In the genomic region with DNA sequence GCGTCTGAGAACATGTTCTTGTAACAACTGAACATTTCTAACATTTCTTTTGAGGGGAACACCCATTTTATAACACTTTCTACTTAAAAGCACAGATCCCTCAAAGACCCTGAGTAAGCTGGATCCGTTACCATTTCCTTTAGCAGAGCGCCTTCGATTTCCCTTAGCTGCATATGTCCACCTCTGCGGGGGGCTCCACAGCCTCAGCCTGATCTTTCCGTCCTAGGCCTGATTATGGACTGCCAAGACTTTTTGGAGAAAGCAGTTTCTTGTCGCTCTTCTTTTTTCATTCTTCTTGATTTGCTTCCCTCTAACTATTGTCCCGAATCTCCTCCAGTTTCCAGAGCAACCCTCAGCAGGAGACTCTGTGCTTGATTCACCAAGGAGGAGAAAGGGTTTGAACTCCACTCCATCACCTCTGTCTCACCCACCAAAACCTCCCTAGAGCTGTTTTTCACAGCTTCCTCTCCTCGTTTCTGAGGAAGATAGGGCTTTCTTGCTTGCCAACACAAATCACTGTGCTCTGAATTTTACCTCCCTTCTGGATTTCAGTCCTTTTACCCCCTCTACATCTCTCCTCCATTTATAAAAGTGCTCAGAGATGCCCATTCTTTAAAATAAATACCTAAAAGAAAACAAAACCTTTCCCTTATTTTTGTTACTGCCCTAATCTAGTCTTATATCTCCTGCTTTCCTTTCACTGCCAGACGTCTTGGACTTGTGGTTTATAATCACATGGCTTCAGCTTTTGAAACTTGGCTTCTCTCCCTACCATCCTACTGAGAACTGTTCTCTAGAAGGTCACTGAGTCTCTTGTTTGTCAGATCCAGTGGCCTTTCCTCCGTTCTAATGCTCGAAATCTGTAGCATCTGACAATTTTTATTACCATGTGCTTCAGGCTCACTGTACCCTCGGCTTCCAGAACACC, we compare ENCODE assay signal across 1 cellular context.
TF ChIP-seq lines count a peak whose summit lies in the region.

No MANE protein-coding gene starts in this region.

TF ChIP-seq in K562, 482 proteins besides CTCF, POLR2A, EP300 and RAD21 (continued from another document and continues in another):
- TF ChIP-seq, protein P1, sequence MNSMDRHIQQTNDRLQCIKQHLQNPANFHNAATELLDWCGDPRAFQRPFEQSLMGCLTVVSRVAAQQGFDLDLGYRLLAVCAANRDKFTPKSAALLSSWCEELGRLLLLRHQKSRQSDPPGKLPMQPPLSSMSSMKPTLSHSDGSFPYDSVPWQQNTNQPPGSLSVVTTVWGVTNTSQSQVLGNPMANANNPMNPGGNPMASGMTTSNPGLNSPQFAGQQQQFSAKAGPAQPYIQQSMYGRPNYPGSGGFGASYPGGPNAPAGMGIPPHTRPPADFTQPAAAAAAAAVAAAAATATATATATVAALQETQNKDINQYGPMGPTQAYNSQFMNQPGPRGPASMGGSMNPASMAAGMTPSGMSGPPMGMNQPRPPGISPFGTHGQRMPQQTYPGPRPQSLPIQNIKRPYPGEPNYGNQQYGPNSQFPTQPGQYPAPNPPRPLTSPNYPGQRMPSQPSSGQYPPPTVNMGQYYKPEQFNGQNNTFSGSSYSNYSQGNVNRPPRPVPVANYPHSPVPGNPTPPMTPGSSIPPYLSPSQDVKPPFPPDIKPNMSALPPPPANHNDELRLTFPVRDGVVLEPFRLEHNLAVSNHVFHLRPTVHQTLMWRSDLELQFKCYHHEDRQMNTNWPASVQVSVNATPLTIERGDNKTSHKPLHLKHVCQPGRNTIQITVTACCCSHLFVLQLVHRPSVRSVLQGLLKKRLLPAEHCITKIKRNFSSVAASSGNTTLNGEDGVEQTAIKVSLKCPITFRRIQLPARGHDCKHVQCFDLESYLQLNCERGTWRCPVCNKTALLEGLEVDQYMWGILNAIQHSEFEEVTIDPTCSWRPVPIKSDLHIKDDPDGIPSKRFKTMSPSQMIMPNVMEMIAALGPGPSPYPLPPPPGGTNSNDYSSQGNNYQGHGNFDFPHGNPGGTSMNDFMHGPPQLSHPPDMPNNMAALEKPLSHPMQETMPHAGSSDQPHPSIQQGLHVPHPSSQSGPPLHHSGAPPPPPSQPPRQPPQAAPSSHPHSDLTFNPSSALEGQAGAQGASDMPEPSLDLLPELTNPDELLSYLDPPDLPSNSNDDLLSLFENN (IDR thresholded peaks at IDR 0.05; ENCODE audit: low read depth in 2 of 2, low read length in 2 of 2) = no peak
- TF ChIP-seq ELF2 (CRISPR knock-in tag; IDR thresholded peaks at IDR 0.05) (no peak), EHMT2 (IDR thresholded peaks at IDR 0.05) (no peak), DPF2 (IDR thresholded peaks at IDR 0.05) (peak; percentile 65), ZKSCAN8 (CRISPR knock-in tag; IDR thresholded peaks at IDR 0.05) (no peak), PML (IDR thresholded peaks at IDR 0.05; ENCODE audit: low read length) (peak; percentile 23; the same call in 1 of the 2 replicates), MAFG (tag; conservative IDR thresholded peaks at IDR 0.05) (no peak), NR2C1 (IDR thresholded peaks at IDR 0.05) (no peak), NR2C1 (tag; IDR thresholded peaks at IDR 0.05) (no peak), GTF2E2 (tag; IDR thresholded peaks at IDR 0.05) (no peak), HOXB6 (CRISPR knock-in tag; IDR thresholded peaks at IDR 0.05; ENCODE audit: borderline replicate concordance) (no peak), PRMT5 (CRISPR knock-in tag; IDR thresholded peaks at IDR 0.05) (no peak), ZC3H11A (IDR thresholded peaks at IDR 0.05; ENCODE audit: low read depth, low read length) (no peak), PHF20 (IDR thresholded peaks at IDR 0.05; ENCODE audit: partially characterized antibody) (no peak), NFIC (IDR thresholded peaks at IDR 0.05) (peak; percentile 67), CTBP1 (IDR thresholded peaks at IDR 0.05; ENCODE audit: borderline replicate concordance) (0 out of 2 replicates have a peak, but pooled peaks have one; percentile 21), ZNF134 (CRISPR knock-in tag; conservative IDR thresholded peaks at IDR 0.05) (no peak), RUNX1 (IDR thresholded peaks at IDR 0.05; ENCODE audit: low read depth) (no peak), LARP7 (IDR thresholded peaks at IDR 0.05) (no peak), ZC3H8 (IDR thresholded peaks at IDR 0.05) (no peak), SRSF7 (optimal IDR thresholded peaks at IDR 0.05; ENCODE audit: low read depth, low read length) (no peak), ZNF583 (CRISPR knock-in tag; IDR thresholded peaks at IDR 0.05) (no peak), SNIP1 (IDR thresholded peaks at IDR 0.05; ENCODE audit: low read depth) (no peak), U2AF2 (optimal IDR thresholded peaks at IDR 0.05; ENCODE audit: low read depth, low read length) (no peak), ZNF239 (CRISPR knock-in tag; IDR thresholded peaks at IDR 0.05) (no peak), ZNF175 (CRISPR knock-in tag; IDR thresholded peaks at IDR 0.05; ENCODE audit: low read depth) (no peak), TEAD4 (IDR thresholded peaks at IDR 0.05; ENCODE audit: low read length) (peak; percentile 73), TEAD4 (CRISPR knock-in tag; IDR thresholded peaks at IDR 0.05; ENCODE audit: borderline replicate concordance) (no peak), ELF4 (CRISPR knock-in tag; IDR thresholded peaks at IDR 0.05) (no peak), BRD9 (IDR thresholded peaks at IDR 0.05; ENCODE audit: low read depth, partially characterized antibody) (no peak), DMBX1 (CRISPR knock-in tag; IDR thresholded peaks at IDR 0.05; ENCODE audit: borderline replicate concordance) (no peak), CBFA2T2 (conservative IDR thresholded peaks at IDR 0.05) (peak; percentile 42), ZNF282 (CRISPR knock-in tag; IDR thresholded peaks at IDR 0.05) (no peak), CHD1 (IDR thresholded peaks at IDR 0.05; ENCODE audit: low read length) (no peak), HDAC3 (IDR thresholded peaks at IDR 0.05; ENCODE audit: borderline replicate concordance, partially characterized antibody) (no peak), PYGO2 (tag; IDR thresholded peaks at IDR 0.05) (no peak), FOXA1 (IDR thresholded peaks at IDR 0.05; ENCODE audit: borderline replicate concordance) (no peak), MTA2 (IDR thresholded peaks at IDR 0.05; ENCODE audit: low read depth) (peak; percentile 20; the same call in 1 of the 2 replicates), CEBPG (CRISPR knock-in tag; IDR thresholded peaks at IDR 0.05) (no peak), CEBPG (tag; conservative IDR thresholded peaks at IDR 0.05 in 1 of 2, IDR thresholded peaks at IDR 0.05 in 1 of 2) (no peak), ADNP (tag; IDR thresholded peaks at IDR 0.05) (no peak), GATAD2B (IDR thresholded peaks at IDR 0.05; ENCODE audit: borderline replicate concordance) (no peak), TBP (optimal IDR thresholded peaks at IDR 0.05; ENCODE audit: low read depth, low read length) (no peak), ZBED1 (IDR thresholded peaks at IDR 0.05) (no peak), RB1 (IDR thresholded peaks at IDR 0.05; ENCODE audit: low read depth) (no peak), SMARCC2 (IDR thresholded peaks at IDR 0.05; ENCODE audit: low read depth) (no peak), EWSR1 (IDR thresholded peaks at IDR 0.05; ENCODE audit: borderline replicate concordance, low read depth, partially characterized antibody) (no peak), ESRRA (IDR thresholded peaks at IDR 0.05; ENCODE audit: borderline replicate concordance, low read depth) (peak; percentile 38; the same call in 1 of the 2 replicates), ZNF766 (CRISPR knock-in tag; conservative IDR thresholded peaks at IDR 0.05) (no peak), TCF3 (CRISPR knock-in tag; IDR thresholded peaks at IDR 0.05) (no peak), NBN (IDR thresholded peaks at IDR 0.05; ENCODE audit: low read depth) (0 out of 2 replicates have a peak, but pooled peaks have one; percentile 17), CBX1 (IDR thresholded peaks at IDR 0.05; ENCODE audit: low read depth) (no peak)
- TF ChIP-seq, protein P2, sequence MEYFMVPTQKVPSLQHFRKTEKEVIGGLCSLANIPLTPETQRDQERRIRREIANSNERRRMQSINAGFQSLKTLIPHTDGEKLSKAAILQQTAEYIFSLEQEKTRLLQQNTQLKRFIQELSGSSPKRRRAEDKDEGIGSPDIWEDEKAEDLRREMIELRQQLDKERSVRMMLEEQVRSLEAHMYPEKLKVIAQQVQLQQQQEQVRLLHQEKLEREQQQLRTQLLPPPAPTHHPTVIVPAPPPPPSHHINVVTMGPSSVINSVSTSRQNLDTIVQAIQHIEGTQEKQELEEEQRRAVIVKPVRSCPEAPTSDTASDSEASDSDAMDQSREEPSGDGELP (CRISPR knock-in tag; IDR thresholded peaks at IDR 0.05; ENCODE audit: borderline replicate concordance) = no peak
- TF ChIP-seq, protein P3, sequence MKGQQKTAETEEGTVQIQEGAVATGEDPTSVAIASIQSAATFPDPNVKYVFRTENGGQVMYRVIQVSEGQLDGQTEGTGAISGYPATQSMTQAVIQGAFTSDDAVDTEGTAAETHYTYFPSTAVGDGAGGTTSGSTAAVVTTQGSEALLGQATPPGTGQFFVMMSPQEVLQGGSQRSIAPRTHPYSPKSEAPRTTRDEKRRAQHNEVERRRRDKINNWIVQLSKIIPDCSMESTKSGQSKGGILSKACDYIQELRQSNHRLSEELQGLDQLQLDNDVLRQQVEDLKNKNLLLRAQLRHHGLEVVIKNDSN (CRISPR knock-in tag; IDR thresholded peaks at IDR 0.05) = no peak
- TF ChIP-seq, protein P4, sequence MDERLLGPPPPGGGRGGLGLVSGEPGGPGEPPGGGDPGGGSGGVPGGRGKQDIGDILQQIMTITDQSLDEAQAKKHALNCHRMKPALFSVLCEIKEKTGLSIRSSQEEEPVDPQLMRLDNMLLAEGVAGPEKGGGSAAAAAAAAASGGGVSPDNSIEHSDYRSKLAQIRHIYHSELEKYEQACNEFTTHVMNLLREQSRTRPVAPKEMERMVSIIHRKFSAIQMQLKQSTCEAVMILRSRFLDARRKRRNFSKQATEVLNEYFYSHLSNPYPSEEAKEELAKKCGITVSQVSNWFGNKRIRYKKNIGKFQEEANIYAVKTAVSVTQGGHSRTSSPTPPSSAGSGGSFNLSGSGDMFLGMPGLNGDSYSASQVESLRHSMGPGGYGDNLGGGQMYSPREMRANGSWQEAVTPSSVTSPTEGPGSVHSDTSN (CRISPR knock-in tag; IDR thresholded peaks at IDR 0.05; ENCODE audit: low read depth) = no peak
- TF ChIP-seq, protein P4 (tag; conservative IDR thresholded peaks at IDR 0.05; ENCODE audit: low read depth) = no peak
- TF ChIP-seq, protein P5, sequence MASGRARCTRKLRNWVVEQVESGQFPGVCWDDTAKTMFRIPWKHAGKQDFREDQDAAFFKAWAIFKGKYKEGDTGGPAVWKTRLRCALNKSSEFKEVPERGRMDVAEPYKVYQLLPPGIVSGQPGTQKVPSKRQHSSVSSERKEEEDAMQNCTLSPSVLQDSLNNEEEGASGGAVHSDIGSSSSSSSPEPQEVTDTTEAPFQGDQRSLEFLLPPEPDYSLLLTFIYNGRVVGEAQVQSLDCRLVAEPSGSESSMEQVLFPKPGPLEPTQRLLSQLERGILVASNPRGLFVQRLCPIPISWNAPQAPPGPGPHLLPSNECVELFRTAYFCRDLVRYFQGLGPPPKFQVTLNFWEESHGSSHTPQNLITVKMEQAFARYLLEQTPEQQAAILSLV (tag; IDR thresholded peaks at IDR 0.05) = no peak
- TF ChIP-seq, protein P6, sequence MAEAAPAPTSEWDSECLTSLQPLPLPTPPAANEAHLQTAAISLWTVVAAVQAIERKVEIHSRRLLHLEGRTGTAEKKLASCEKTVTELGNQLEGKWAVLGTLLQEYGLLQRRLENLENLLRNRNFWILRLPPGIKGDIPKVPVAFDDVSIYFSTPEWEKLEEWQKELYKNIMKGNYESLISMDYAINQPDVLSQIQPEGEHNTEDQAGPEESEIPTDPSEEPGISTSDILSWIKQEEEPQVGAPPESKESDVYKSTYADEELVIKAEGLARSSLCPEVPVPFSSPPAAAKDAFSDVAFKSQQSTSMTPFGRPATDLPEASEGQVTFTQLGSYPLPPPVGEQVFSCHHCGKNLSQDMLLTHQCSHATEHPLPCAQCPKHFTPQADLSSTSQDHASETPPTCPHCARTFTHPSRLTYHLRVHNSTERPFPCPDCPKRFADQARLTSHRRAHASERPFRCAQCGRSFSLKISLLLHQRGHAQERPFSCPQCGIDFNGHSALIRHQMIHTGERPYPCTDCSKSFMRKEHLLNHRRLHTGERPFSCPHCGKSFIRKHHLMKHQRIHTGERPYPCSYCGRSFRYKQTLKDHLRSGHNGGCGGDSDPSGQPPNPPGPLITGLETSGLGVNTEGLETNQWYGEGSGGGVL (CRISPR knock-in tag; IDR thresholded peaks at IDR 0.05) = no peak
- TF ChIP-seq, protein P7, sequence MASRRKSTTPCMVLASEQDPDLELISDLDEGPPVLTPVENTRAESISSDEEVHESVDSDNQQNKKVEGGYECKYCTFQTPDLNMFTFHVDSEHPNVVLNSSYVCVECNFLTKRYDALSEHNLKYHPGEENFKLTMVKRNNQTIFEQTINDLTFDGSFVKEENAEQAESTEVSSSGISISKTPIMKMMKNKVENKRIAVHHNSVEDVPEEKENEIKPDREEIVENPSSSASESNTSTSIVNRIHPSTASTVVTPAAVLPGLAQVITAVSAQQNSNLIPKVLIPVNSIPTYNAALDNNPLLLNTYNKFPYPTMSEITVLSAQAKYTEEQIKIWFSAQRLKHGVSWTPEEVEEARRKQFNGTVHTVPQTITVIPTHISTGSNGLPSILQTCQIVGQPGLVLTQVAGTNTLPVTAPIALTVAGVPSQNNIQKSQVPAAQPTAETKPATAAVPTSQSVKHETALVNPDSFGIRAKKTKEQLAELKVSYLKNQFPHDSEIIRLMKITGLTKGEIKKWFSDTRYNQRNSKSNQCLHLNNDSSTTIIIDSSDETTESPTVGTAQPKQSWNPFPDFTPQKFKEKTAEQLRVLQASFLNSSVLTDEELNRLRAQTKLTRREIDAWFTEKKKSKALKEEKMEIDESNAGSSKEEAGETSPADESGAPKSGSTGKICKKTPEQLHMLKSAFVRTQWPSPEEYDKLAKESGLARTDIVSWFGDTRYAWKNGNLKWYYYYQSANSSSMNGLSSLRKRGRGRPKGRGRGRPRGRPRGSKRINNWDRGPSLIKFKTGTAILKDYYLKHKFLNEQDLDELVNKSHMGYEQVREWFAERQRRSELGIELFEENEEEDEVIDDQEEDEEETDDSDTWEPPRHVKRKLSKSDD (conservative IDR thresholded peaks at IDR 0.05; ENCODE audit: low read length) = no peak
